ENCODE assay signal across 22 cellular contexts in the genomic region with DNA sequence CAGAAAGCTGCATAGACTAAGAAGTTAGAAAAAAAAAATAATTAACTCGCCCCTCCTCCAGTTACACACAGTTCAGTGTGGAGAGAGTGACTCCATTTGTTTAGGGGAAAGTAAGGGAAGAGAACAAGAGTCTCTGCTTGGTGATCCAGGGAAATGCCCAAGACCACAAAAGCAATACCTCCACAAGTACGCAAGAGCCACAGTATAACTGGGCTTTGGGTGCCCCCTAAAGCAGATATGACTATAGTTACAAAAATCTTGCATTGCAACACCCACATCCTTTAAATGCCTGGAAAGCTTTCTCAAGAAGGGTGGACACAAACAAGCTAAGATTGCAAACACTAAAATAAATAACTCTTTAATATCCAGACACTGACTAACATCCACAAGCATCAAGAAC.
DNase-seq lines count a peak whose midpoint lies in the region; ATAC-seq and TF ChIP-seq lines count a peak whose summit lies in the region.
"Had no signal": no experiment of that assay in that cellular context is flagged by ENCODE, and none has a peak within 500 bp of the region (broad histone marks: within the 10 kb centered on the region; RNA-seq: fewer than 3 reads in every experiment).

No MANE protein-coding gene starts in this region.

- no peaks in the 10 kb centered on the region for H3K4me1 ChIP-seq in right atrium auricular region
- H3K4me1 ChIP-seq: esophagus squamous epithelium, pancreas, spleen, tibial nerve had no signal

- no peak overlapping the region for H3K4me3 ChIP-seq in AG10803 (ENCODE audit: low read length)
- no peak overlapping the region for H3K4me3 ChIP-seq in brain microvascular endothelial cell (ENCODE audit: low read depth, low read length)
- H3K4me3 ChIP-seq in H7 (ENCODE audit: insufficient read depth, low read depth, low read length) = no peak overlapping the region
- H3K4me3 ChIP-seq in right atrium auricular region = no peak overlapping the region
- H3K4me3 ChIP-seq: coronary artery, esophagus squamous epithelium, pancreas, spleen, tibial nerve had no signal

- DNase-seq in AG10803 (ENCODE audit: low read depth) = peak; percentile 25
- peak; percentile 47 for DNase-seq in HS-5 (ENCODE audit: low read depth)
- DNase-seq in brain microvascular endothelial cell = peak; percentile 10
- peak; percentile 49 for DNase-seq in fibroblast of the conjunctiva (ENCODE audit: low read depth)
- no peak for DNase-seq in H7
- no peak for DNase-seq in right atrium auricular region (ENCODE audit: low spot score)
- DNase-seq in activated CD4-positive, alpha-beta T cell treated with anti-CD3 and anti-CD28 coated beads, Interleukin-2, amount 50 U/mL, for 48 hours = no peak
- DNase-seq: activated CD8-positive, alpha-beta T cell treated with anti-CD3 and anti-CD28 coated beads, Interleukin-2, amount 10 ng/mL, durations not matched to agents 7 days and 5 days; CD4-positive, CD25-positive, alpha-beta regulatory T cell; esophagus squamous epithelium; GOT3; NCI-H1417; NCI-H2081 treated with DMSO at 0.1 percent for 48 hours; NCI-H345; nephron progenitor cell; pancreas; spleen; T-helper 2 cell had no signal

- H3K27ac ChIP-seq in brain microvascular endothelial cell = no peak overlapping the region
- no peak overlapping the region for H3K27ac ChIP-seq in right atrium auricular region
- H3K27ac ChIP-seq: coronary artery, esophagus squamous epithelium, pancreas, spleen, tibial nerve had no signal

- ATAC-seq in HG03460 (IDR thresholded peaks at IDR 0.05; ENCODE audit: unreplicated experiment) = no peak
- ATAC-seq: activated CD8-positive, alpha-beta T cell treated with anti-CD3 and anti-CD28 coated beads, Interleukin-2, amount 10 ng/mL, durations not matched to agents 7 days and 5 days; pancreas; SK-N-SH treated with all-trans-retinoic acid at 6 μM for 48 hours had no signal

- H3K36me3 ChIP-seq in brain microvascular endothelial cell (replicated peaks) = no peaks in the 10 kb centered on the region
- H3K36me3 ChIP-seq in H7 (replicated peaks; ENCODE audit: control insufficient read depth, insufficient read depth, low read length) = no peaks in the 10 kb centered on the region
- H3K36me3 ChIP-seq in right atrium auricular region = no peaks in the 10 kb centered on the region
- H3K36me3 ChIP-seq: esophagus squamous epithelium, pancreas, spleen, tibial nerve had no signal

- TF ChIP-seq CTCF in AG10803 (conservative IDR thresholded peaks at IDR 0.05; ENCODE audit: low read length) = no peak
- no peak for TF ChIP-seq CTCF in brain microvascular endothelial cell (IDR thresholded peaks at IDR 0.05; ENCODE audit: low read depth, low read length, missing control alignments)
- no peak for TF ChIP-seq CTCF in right atrium auricular region (IDR thresholded peaks at IDR 0.05)

- H3K27me3 ChIP-seq in brain microvascular endothelial cell (replicated peaks) = no peaks in the 10 kb centered on the region
- no peaks in the 10 kb centered on the region for H3K27me3 ChIP-seq in H7 (ENCODE audit: control insufficient read depth, insufficient read depth, low read length)
- H3K27me3 ChIP-seq in right atrium auricular region = no peaks in the 10 kb centered on the region
- H3K27me3 ChIP-seq: esophagus squamous epithelium, spleen had no signal

- no peaks in the 10 kb centered on the region for H3K9me3 ChIP-seq in right atrium auricular region
- H3K9me3 ChIP-seq: esophagus squamous epithelium, pancreas, spleen, tibial nerve had no signal

- in situ Hi-C loops in brain microvascular endothelial cell (cut with HindIII; ENCODE audit: low pct_ligation_motif_present, low sequenced_read_pairs) = no loop called here

Comparison
In these comparisons a context has a peak if more than half of its experiments do, and no peak if none do; other contexts are left out.
1. DNase-seq: peak in AG10803 (single experiment), HS-5 (single experiment), brain microvascular endothelial cell (single experiment) and fibroblast of the conjunctiva (single experiment); none in H7 (single experiment), right atrium auricular region (single experiment) and activated CD4-positive, alpha-beta T cell treated with anti-CD3 and anti-CD28 coated beads, Interleukin-2, amount 50 U/mL, for 48 hours (0 of 2).